ENCODE assay signal across 1 cellular context in the genomic region with DNA sequence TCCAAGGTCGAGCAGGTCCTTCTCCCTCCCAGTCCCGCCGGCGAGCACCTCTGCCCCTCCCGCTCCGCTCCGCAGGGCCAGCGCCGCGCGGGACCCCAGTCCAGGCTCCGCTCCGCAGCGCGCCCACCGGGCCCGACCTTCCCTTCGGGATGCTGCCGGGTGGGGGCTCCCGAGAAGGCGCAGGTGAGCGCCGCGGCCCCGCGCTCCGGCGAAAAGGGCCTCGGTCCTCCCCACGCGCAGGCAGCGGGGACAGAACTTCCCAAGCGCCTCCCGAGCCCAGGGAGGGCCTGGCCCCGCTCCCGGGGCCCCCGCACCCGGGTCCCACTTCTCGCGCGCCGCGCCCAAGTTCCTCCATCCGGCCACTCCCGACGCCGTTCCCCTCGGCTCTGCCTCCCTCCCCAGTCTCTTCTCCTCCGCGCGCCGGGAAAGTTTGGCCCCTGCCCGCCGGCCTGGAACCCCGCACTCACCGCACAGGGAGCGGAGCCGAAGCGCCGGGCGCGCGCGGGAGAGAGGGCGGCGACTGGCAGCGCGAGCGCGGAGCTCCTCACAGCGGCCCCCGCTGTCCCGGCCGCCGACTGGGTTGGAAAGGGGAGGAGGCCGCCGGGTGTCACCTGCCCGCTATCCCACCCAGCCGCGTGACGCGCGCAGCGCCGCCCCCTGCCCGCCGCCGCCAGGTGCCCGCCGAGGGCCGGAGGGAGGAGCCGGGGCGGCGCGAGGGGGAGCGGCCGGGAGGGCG.
TF ChIP-seq lines count a peak whose summit lies in the region.

ELOVL7 (minus strand) TSS at position 577 of the 736 bp plus-strand sequence. CDS start 56,872 bp downstream, outside the sequence.

TF ChIP-seq in HEK293, 187 proteins besides CTCF, POLR2A, EP300 and RAD21 (continued from another document):
- TF ChIP-seq, protein P1, sequence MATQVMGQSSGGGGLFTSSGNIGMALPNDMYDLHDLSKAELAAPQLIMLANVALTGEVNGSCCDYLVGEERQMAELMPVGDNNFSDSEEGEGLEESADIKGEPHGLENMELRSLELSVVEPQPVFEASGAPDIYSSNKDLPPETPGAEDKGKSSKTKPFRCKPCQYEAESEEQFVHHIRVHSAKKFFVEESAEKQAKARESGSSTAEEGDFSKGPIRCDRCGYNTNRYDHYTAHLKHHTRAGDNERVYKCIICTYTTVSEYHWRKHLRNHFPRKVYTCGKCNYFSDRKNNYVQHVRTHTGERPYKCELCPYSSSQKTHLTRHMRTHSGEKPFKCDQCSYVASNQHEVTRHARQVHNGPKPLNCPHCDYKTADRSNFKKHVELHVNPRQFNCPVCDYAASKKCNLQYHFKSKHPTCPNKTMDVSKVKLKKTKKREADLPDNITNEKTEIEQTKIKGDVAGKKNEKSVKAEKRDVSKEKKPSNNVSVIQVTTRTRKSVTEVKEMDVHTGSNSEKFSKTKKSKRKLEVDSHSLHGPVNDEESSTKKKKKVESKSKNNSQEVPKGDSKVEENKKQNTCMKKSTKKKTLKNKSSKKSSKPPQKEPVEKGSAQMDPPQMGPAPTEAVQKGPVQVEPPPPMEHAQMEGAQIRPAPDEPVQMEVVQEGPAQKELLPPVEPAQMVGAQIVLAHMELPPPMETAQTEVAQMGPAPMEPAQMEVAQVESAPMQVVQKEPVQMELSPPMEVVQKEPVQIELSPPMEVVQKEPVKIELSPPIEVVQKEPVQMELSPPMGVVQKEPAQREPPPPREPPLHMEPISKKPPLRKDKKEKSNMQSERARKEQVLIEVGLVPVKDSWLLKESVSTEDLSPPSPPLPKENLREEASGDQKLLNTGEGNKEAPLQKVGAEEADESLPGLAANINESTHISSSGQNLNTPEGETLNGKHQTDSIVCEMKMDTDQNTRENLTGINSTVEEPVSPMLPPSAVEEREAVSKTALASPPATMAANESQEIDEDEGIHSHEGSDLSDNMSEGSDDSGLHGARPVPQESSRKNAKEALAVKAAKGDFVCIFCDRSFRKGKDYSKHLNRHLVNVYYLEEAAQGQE (tag by site-specific recombination; IDR thresholded peaks at IDR 0.05): no peak
- TF ChIP-seq ZFP37 (tag by site-specific recombination; IDR thresholded peaks at IDR 0.05) (no peak), ZSCAN16 (tag by site-specific recombination; IDR thresholded peaks at IDR 0.05) (no peak), ZBTB48 (tag by site-specific recombination; IDR thresholded peaks at IDR 0.05) (0 out of 2 replicates have a peak, but pooled peaks have one; percentile 23), ZNF23 (tag by site-specific recombination; IDR thresholded peaks at IDR 0.05; ENCODE audit: borderline replicate concordance) (no peak), ZNF184 (tag by site-specific recombination; IDR thresholded peaks at IDR 0.05) (no peak), GLIS2 (tag by site-specific recombination; IDR thresholded peaks at IDR 0.05) (peak; percentile 65), ZNF266 (tag by site-specific recombination; IDR thresholded peaks at IDR 0.05; ENCODE audit: low read depth) (no peak), ZIC2 (tag by site-specific recombination; IDR thresholded peaks at IDR 0.05) (peak; percentile 59; the same call in 1 of the 2 replicates), BCL11B (tag by site-specific recombination; IDR thresholded peaks at IDR 0.05; ENCODE audit: low read depth) (no peak), PRDM6 (tag by site-specific recombination; IDR thresholded peaks at IDR 0.05) (no peak), ZNF423 (tag by site-specific recombination; IDR thresholded peaks at IDR 0.05) (peak; percentile 37; the same call in 1 of the 2 replicates), ZNF114 (tag by site-specific recombination; IDR thresholded peaks at IDR 0.05) (no peak), ZNF548 (tag by site-specific recombination; IDR thresholded peaks at IDR 0.05) (no peak), ZBTB8A (tag by site-specific recombination; IDR thresholded peaks at IDR 0.05) (no peak; the same call in 1 of the 2 replicates), ZXDB (tag by site-specific recombination; IDR thresholded peaks at IDR 0.05) (peak; percentile 95), ZNF777 (tag by site-specific recombination; IDR thresholded peaks at IDR 0.05; ENCODE audit: borderline replicate concordance) (no peak), ZNF391 (tag by site-specific recombination; IDR thresholded peaks at IDR 0.05; ENCODE audit: borderline replicate concordance, low read depth) (0 out of 2 replicates have a peak, but pooled peaks have one; percentile 56), ZNF843 (tag by site-specific recombination; IDR thresholded peaks at IDR 0.05) (no peak), ZNF501 (tag by site-specific recombination; IDR thresholded peaks at IDR 0.05) (peak; percentile 39; the same call in 1 of the 2 replicates), ZNF148 (tag by site-specific recombination; IDR thresholded peaks at IDR 0.05; ENCODE audit: borderline replicate concordance) (no peak), ZNF174 (tag by site-specific recombination; IDR thresholded peaks at IDR 0.05) (no peak), INSM2 (tag by site-specific recombination; IDR thresholded peaks at IDR 0.05) (no peak; the same call in 1 of the 2 replicates), ZNF221 (tag by site-specific recombination; IDR thresholded peaks at IDR 0.05; ENCODE audit: borderline replicate concordance) (no peak), WT1 (tag by site-specific recombination; IDR thresholded peaks at IDR 0.05) (no peak; the same call in 1 of the 2 replicates), ZNF560 (tag by site-specific recombination; IDR thresholded peaks at IDR 0.05; ENCODE audit: borderline replicate concordance) (no peak), MYNN (tag by site-specific recombination; IDR thresholded peaks at IDR 0.05; ENCODE audit: borderline replicate concordance) (no peak), ZNF366 (tag by site-specific recombination; conservative IDR thresholded peaks at IDR 0.05) (no peak), ZNF155 (tag by site-specific recombination; IDR thresholded peaks at IDR 0.05) (no peak), ZNF341 (tag by site-specific recombination; IDR thresholded peaks at IDR 0.05; ENCODE audit: low read depth) (peak; percentile 73)
- TF ChIP-seq, protein P2, sequence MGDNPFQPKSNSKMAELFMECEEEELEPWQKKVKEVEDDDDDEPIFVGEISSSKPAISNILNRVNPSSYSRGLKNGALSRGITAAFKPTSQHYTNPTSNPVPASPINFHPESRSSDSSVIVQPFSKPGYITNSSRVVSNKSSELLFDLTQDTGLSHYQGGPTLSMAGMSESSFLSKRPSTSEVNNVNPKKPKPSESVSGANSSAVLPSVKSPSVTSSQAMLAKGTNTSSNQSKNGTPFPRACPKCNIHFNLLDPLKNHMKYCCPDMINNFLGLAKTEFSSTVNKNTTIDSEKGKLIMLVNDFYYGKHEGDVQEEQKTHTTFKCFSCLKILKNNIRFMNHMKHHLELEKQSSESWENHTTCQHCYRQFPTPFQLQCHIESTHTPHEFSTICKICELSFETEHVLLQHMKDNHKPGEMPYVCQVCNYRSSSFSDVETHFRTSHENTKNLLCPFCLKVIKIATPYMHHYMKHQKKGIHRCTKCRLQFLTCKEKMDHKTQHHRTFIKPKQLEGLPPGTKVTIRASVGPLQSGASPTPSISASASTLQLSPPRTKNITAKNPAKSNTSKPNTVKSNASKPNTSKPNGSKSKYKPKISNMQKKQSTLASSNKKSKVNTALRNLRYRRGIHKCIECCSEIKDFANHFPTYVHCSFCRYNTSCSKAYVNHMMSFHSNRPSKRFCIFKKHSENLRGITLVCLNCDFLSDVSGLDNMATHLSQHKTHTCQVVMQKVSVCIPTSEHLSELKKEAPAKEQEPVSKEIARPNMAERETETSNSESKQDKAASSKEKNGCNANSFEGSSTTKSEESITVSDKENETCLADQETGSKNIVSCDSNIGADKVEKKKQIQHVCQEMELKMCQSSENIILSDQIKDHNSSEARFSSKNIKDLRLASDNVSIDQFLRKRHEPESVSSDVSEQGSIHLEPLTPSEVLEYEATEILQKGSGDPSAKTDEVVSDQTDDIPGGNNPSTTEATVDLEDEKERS (tag by site-specific recombination; IDR thresholded peaks at IDR 0.05): no peak
- TF ChIP-seq, protein P3, sequence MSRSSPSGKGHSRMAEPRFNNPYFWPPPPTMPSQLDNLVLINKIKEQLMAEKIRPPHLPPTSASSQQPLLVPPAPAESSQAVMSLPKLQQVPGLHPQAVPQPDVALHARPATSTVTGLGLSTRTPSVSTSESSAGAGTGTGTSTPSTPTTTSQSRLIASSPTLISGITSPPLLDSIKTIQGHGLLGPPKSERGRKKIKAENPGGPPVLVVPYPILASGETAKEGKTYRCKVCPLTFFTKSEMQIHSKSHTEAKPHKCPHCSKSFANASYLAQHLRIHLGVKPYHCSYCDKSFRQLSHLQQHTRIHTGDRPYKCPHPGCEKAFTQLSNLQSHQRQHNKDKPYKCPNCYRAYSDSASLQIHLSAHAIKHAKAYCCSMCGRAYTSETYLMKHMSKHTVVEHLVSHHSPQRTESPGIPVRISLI (tag by site-specific recombination; IDR thresholded peaks at IDR 0.05): no peak
- TF ChIP-seq, protein P4, sequence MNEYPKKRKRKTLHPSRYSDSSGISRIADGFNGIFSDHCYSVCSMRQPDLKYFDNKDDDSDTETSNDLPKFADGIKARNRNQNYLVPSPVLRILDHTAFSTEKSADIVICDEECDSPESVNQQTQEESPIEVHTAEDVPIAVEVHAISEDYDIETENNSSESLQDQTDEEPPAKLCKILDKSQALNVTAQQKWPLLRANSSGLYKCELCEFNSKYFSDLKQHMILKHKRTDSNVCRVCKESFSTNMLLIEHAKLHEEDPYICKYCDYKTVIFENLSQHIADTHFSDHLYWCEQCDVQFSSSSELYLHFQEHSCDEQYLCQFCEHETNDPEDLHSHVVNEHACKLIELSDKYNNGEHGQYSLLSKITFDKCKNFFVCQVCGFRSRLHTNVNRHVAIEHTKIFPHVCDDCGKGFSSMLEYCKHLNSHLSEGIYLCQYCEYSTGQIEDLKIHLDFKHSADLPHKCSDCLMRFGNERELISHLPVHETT (tag by site-specific recombination; IDR thresholded peaks at IDR 0.05): no peak
